In the genomic region with DNA sequence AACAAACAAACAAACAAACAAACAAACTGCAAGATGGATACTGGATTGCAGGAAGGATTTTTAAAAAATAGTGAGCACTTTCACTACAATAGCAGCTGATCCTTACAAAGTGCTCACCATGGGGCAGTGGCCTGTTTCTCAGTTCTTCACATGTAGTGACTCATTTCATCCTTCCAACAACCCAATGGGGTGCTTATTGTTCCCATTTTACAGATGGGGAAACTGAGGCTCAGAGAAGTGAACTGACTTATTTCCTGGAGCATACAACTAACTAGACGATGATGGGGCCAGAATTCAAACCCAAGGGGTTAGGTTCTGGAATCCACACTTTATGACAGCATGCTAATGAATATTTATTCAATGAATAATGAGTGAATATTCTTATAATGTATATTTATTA, we compare ENCODE assay signal across 26 cellular contexts.
"Had no signal": no experiment of that assay in that cellular context is flagged by ENCODE, and none has a peak within 500 bp of the region (broad histone marks: within the 10 kb centered on the region; RNA-seq: fewer than 3 reads in every experiment).

No MANE protein-coding gene starts in this region.

- ATAC-seq: heart right ventricle; mucosa of descending colon; naive thymus-derived CD8-positive, alpha-beta T cell; pancreas; psoas muscle; right cardiac atrium; stimulated activated memory B cell treated with anti-CD40 and anti-IgM and Interleukin-4, amounts not matched to agents 10 μg/mL and 1 μg/mL and 100 μg/mL, for 72 hours; stimulated activated naive CD8-positive, alpha-beta T cell treated with anti-CD3 and anti-CD28 coated beads, Interleukin-15, amount 100 ng/mL, for 72 hours; upper lobe of right lung had no signal

- H3K27me3 ChIP-seq: heart right ventricle, pancreas, thyroid gland, upper lobe of right lung had no signal

- H3K4me3 ChIP-seq: heart right ventricle, hepatocyte, left ventricle myocardium inferior, lung, mucosa of descending colon, pancreas, psoas muscle, smooth muscle cell, thyroid gland, upper lobe of right lung had no signal

- FAIRE-seq: pancreas, urothelium cell line had no signal

- H3K27ac ChIP-seq: heart right ventricle, hepatocyte, left ventricle myocardium inferior, pancreas, psoas muscle, thyroid gland, upper lobe of right lung had no signal

- H3K36me3 ChIP-seq: heart right ventricle, left ventricle myocardium inferior, pancreas, thyroid gland, upper lobe of right lung had no signal

- H3K4me2 ChIP-seq: hepatocyte, smooth muscle cell had no signal

- H3K9me3 ChIP-seq: pancreas, thyroid gland, upper lobe of right lung had no signal

- H3K79me2 ChIP-seq: hepatocyte had no signal

- DNase-seq: heart right ventricle; islet precursor cell; left ventricle myocardium inferior; midbrain; mucosa of descending colon; naive thymus-derived CD8-positive, alpha-beta T cell; nucleus accumbens; pancreas; posterior cingulate gyrus; psoas muscle; right cardiac atrium; stimulated activated CD4-positive, alpha-beta T cell treated with anti-CD3 and anti-CD28 coated beads, Interleukin-1b, Interleukin-23, amount 100 ng/mL, for 48 hours; stimulated activated CD4-positive, alpha-beta T cell treated with anti-CD3 and anti-CD28 coated beads, Interleukin-2, amount 100 ng/mL, for 48 hours; stimulated activated CD4-positive, alpha-beta T cell treated with anti-CD3 and anti-CD28 coated beads, Interleukin-4, amount 100 ng/mL, for 4 hours; stimulated activated CD8-positive, alpha-beta memory T cell treated with anti-CD3 and anti-CD28 coated beads, Interleukin-4, amount 100 ng/mL, for 48 hours; stimulated activated naive CD4-positive, alpha-beta T cell treated with Interleukin-2 at 50 U/mL for 16 hours; stimulated activated naive CD8-positive, alpha-beta T cell treated with anti-CD3 and anti-CD28 coated beads, Interleukin-15, amount 100 ng/mL, for 72 hours; substantia nigra; thyroid gland; trophoblast cell; upper lobe of right lung had no signal

- H3K4me1 ChIP-seq: pancreas, psoas muscle had no signal

- H2AFZ ChIP-seq: hepatocyte had no signal
